ENCODE assay signal across 19 cellular contexts in the genomic region with DNA sequence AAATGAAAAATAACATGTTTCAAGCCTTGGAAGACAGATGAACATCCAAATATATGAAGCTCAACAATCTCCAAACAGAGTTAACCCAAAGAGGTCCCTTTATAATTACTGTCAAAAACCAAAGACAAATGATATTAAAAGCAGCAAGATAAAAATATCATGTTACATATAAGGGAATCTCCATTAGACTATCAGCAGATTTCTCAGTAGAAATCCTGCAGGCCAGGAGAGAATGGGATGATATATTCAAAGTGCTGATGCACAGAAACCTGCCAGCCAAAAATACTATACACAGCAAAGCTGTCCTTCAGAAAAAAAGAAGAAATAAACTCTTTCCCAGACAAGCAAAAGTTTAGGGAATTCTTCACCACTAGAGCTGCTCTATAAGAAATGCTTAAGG. TPM values are rescaled to one million over a fixed set of nuclear protein-coding genes. Genes with fewer than 3 reads are reported as not detected.
A peak's percentile ranks its signal among the peaks of the same experiment; 100 is the strongest.
DNase-seq lines count a peak whose midpoint lies in the region; ATAC-seq and TF ChIP-seq lines count a peak whose summit lies in the region.
"Had no signal": no experiment of that assay in that cellular context is flagged by ENCODE, and none has a peak within 500 bp of the region (broad histone marks: within the 10 kb centered on the region; RNA-seq: fewer than 3 reads in every experiment).

No MANE protein-coding gene starts in this region.

- DNase-seq in GM23338 (ENCODE audit: low spot score), result no peak
- no peak for DNase-seq in HCT116 (ENCODE audit: low read depth, low spot score)
- no peak for DNase-seq in adipocyte (ENCODE audit: low read depth)
- no peak for DNase-seq in OCI-M1 (lab: John Stamatoyannopoulos, UW)
- no peak for DNase-seq in NCI-H1048 (lab: John Stamatoyannopoulos, UW)
- DNase-seq: 8988T; AML-193; Caco-2; Calu3; CD4-positive, alpha-beta T cell; CD8-positive, alpha-beta T cell; DND-41; EL; GDM1 had no signal

- H4K20me1 ChIP-seq in GM23338 (replicated peaks; ENCODE audit: insufficient read depth) (peaks cover 73% of the 10 kb centered on the region), HCT116 (ENCODE audit: insufficient read depth) (no peaks in the 10 kb centered on the region)
- H4K20me1 ChIP-seq: BLaER1 treated with 17β-estradiol and CSF1 and Interleukin-3, amounts not matched to agents 10 nM and 100 nM had no signal

- H3K4me3 Mint-ChIP-seq in GM23338, result no peak overlapping the region
- H3K4me3 Mint-ChIP-seq: B cell; CD4-positive, alpha-beta T cell; CD8-positive, alpha-beta T cell had no signal

- H3K9me2 ChIP-seq in GM23338 (ENCODE audit: insufficient read depth), result no peaks in the 10 kb centered on the region
- no peaks in the 10 kb centered on the region for H3K9me2 ChIP-seq in HCT116 (ENCODE audit: insufficient read depth)

- H3K9ac ChIP-seq in HCT116 (ENCODE audit: low read length), result no peak overlapping the region
- no peak overlapping the region for H3K9ac ChIP-seq in adipocyte (ENCODE audit: low read length)
- H3K9ac ChIP-seq: BLaER1 treated with 17β-estradiol and CSF1 and Interleukin-3, amounts not matched to agents 10 nM and 100 nM had no signal

- TF ChIP-seq RAD21 in HCT116 (IDR thresholded peaks at IDR 0.05; ENCODE audit: low read depth), result no peak

- H3K4me3 ChIP-seq in GM23338, result no peak overlapping the region
- H3K4me3 ChIP-seq in HCT116 (replicated peaks in 1 of 2; ENCODE audit: low read depth in 1 of 2, low read length in 2 of 2), result no peak overlapping the region
- H3K4me3 ChIP-seq in adipocyte (ENCODE audit: low read length), result peak overlapping the region; percentile 40
- H3K4me3 ChIP-seq: A549; BLaER1 treated with 17β-estradiol and CSF1 and Interleukin-3, amounts not matched to agents 10 nM and 100 nM had no signal

- H3F3A ChIP-seq in GM23338 (replicated peaks; ENCODE audit: low read depth), result peaks cover 31% of the 10 kb centered on the region; the same call in 1 of the 2 replicates

- H3K4me2 ChIP-seq in GM23338 (no peak overlapping the region; the same call in 1 of the 2 replicates), HCT116 (ENCODE audit: low read length) (no peak overlapping the region)
- H3K4me2 ChIP-seq: A549; BLaER1 treated with 17β-estradiol and CSF1 and Interleukin-3, amounts not matched to agents 10 nM and 100 nM had no signal

- H3K36me3 ChIP-seq in GM23338 (ENCODE audit: insufficient read depth) (peaks cover 80% of the 10 kb centered on the region), HCT116 (ENCODE audit: control insufficient read depth in 1 of 2, insufficient read depth in 2 of 2, low read length in 2 of 2) (no peaks in the 10 kb centered on the region), adipocyte (ENCODE audit: control insufficient read depth, insufficient read depth, low read length, severe bottlenecking) (peaks cover 75% of the 10 kb centered on the region)

- H3K4me1 Mint-ChIP-seq in GM23338, result peaks cover 27% of the 10 kb centered on the region
- H3K4me1 Mint-ChIP-seq: B cell had no signal

- no peaks in the 10 kb centered on the region for H3K9me3 Mint-ChIP-seq in GM23338

- POLR2A ChIA-PET in HCT116 (lab: Charles Lee), result no interaction called here

- intact Hi-C loops in HCT116 (cut with micrococcal nuclease), result no loop called here

- RAD21 ChIA-PET in HCT116 (lab: Charles Lee; ENCODE audit: low non-redundant PET in 1 of 2, low total read pairs in 2 of 2, uncharacterized antibody in 2 of 2, unreplicated experiment in 2 of 2), result no interaction called here

- peaks cover 5% of the 10 kb centered on the region for H3K27me3 Mint-ChIP-seq in GM23338 (ENCODE audit: insufficient read depth, low read depth, poor library complexity)
- H3K27me3 Mint-ChIP-seq: B cell; CD4-positive, alpha-beta T cell had no signal

- ATAC-seq in GM23338 (no peak), HCT116 (no peak), HG03378 (IDR thresholded peaks at IDR 0.05; ENCODE audit: unreplicated experiment) (no peak)
- ATAC-seq: A549; CD8-positive, alpha-beta T cell had no signal

- CTCF ChIA-PET in HCT116 (lab: Charles Lee), result interaction anchor here (1.6 kb wide), 1 partner anchor 10 kb away, joined by 9 read pairs; no protein-coding TSS in a partner anchor

- H3K27ac Mint-ChIP-seq in GM23338, result peak overlapping the region; percentile 54; the same call in 1 of the 2 replicates
- H3K27ac Mint-ChIP-seq: B cell; CD4-positive, alpha-beta T cell; CD8-positive, alpha-beta T cell had no signal

- H3K27ac ChIP-seq in GM23338 (ENCODE audit: low read depth) (peak overlapping the region; percentile 65), HCT116 (ENCODE audit: low read depth, low read length) (no peak overlapping the region)
- H3K27ac ChIP-seq: A549; BLaER1 treated with 17β-estradiol and CSF1 and Interleukin-3, amounts not matched to agents 10 nM and 100 nM; C4-2B had no signal

- no peaks in the 10 kb centered on the region for H3K27me3 ChIP-seq in GM23338 (ENCODE audit: insufficient read depth)
- H3K27me3 ChIP-seq in HCT116 (ENCODE audit: insufficient read depth, low read length), result no peaks in the 10 kb centered on the region
- no peaks in the 10 kb centered on the region for H3K27me3 ChIP-seq in adipocyte (replicated peaks; ENCODE audit: control insufficient read depth, insufficient read depth, low read length)
- H3K27me3 ChIP-seq: BLaER1 treated with 17β-estradiol and CSF1 and Interleukin-3, amounts not matched to agents 10 nM and 100 nM had no signal

- H3K4me1 ChIP-seq in GM23338 (ENCODE audit: insufficient read depth) (peaks cover 16% of the 10 kb centered on the region), HCT116 (ENCODE audit: control insufficient read depth in 1 of 2, insufficient read depth in 2 of 2, low read length in 2 of 2) (no peaks in the 10 kb centered on the region), adipocyte (ENCODE audit: control insufficient read depth, insufficient read depth, low read length) (no peaks in the 10 kb centered on the region)
- H3K4me1 ChIP-seq: A549; BLaER1 treated with 17β-estradiol and CSF1 and Interleukin-3, amounts not matched to agents 10 nM and 100 nM; Caco-2 had no signal

- H2AFZ ChIP-seq in GM23338, result no peak overlapping the region
- no peak overlapping the region for H2AFZ ChIP-seq in HCT116 (ENCODE audit: low read depth, low read length, poor library complexity, severe bottlenecking)

- no peak for TF ChIP-seq POLR2A in HCT116 (IDR thresholded peaks at IDR 0.05; ENCODE audit: borderline replicate concordance, extremely low read depth, insufficient read depth, insufficient read length)

- BruUV-seq in HCT116 (replicated peaks; lab: Mats Ljungman, UMichigan), result no TSS peak

- H3K36me3 Mint-ChIP-seq in GM23338 (ENCODE audit: low read depth), result peaks cover 99% of the 10 kb centered on the region

- TF ChIP-seq CTCF in GM23338 (conservative IDR thresholded peaks at IDR 0.05; ENCODE audit: low read depth in 2 of 2) (no peak), HCT116 (IDR thresholded peaks at IDR 0.05 in 2 of 3, conservative IDR thresholded peaks at IDR 0.05 in 1 of 3; ENCODE audit: borderline replicate concordance in 1 of 3, insufficient read depth in 1 of 3, low read depth in 2 of 3, low read length in 2 of 3) (no peak)

- H3K9me3 ChIP-seq in HCT116 (ENCODE audit: control insufficient read depth in 1 of 2, insufficient read depth in 1 of 2, low read depth in 1 of 2, low read length in 2 of 2) (no peaks in the 10 kb centered on the region; a peak in 1 of 4 replicates), adipocyte (ENCODE audit: control insufficient read depth, low read length) (peaks cover 25% of the 10 kb centered on the region)

- peaks cover 100% of the 10 kb centered on the region for H3K79me2 ChIP-seq in GM23338 (replicated peaks; ENCODE audit: insufficient read depth)
- no peaks in the 10 kb centered on the region for H3K79me2 ChIP-seq in HCT116 (ENCODE audit: insufficient read depth, low read length)

TF ChIP-seq in GM23338, 12 proteins besides CTCF, POLR2A, EP300 and RAD21:
- no peak for TF ChIP-seq POLR2AphosphoS5 (IDR thresholded peaks at IDR 0.05; ENCODE audit: low read depth)

TF ChIP-seq in HCT116, 20 proteins besides CTCF, POLR2A, EP300 and RAD21:
- TF ChIP-seq SP1 (IDR thresholded peaks at IDR 0.05; ENCODE audit: low read depth), result no peak
- TF ChIP-seq, protein P1, sequence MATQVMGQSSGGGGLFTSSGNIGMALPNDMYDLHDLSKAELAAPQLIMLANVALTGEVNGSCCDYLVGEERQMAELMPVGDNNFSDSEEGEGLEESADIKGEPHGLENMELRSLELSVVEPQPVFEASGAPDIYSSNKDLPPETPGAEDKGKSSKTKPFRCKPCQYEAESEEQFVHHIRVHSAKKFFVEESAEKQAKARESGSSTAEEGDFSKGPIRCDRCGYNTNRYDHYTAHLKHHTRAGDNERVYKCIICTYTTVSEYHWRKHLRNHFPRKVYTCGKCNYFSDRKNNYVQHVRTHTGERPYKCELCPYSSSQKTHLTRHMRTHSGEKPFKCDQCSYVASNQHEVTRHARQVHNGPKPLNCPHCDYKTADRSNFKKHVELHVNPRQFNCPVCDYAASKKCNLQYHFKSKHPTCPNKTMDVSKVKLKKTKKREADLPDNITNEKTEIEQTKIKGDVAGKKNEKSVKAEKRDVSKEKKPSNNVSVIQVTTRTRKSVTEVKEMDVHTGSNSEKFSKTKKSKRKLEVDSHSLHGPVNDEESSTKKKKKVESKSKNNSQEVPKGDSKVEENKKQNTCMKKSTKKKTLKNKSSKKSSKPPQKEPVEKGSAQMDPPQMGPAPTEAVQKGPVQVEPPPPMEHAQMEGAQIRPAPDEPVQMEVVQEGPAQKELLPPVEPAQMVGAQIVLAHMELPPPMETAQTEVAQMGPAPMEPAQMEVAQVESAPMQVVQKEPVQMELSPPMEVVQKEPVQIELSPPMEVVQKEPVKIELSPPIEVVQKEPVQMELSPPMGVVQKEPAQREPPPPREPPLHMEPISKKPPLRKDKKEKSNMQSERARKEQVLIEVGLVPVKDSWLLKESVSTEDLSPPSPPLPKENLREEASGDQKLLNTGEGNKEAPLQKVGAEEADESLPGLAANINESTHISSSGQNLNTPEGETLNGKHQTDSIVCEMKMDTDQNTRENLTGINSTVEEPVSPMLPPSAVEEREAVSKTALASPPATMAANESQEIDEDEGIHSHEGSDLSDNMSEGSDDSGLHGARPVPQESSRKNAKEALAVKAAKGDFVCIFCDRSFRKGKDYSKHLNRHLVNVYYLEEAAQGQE (IDR thresholded peaks at IDR 0.05; ENCODE audit: low read depth), result no peak
- no peak for TF ChIP-seq SIN3A (IDR thresholded peaks at IDR 0.05; ENCODE audit: low read depth)
- TF ChIP-seq CBX3 (IDR thresholded peaks at IDR 0.05; ENCODE audit: low read depth), result peak; percentile 46; the same call in 1 of the 2 replicates

RNA-seq across cellular contexts. Expression of a gene that starts 41.0 kb away (rescaled TPM):
- 698 and 789 TPM in 2 replicates for total RNA-seq in GM23338 (2014; rRNA removed; shearing (Covaris generic))
- 240 and 368 TPM in 2 replicates for polyA plus RNA-seq in GM23338 (2016; fragmentation: Nextera tagmentation; extraction: Ambion mirVana)
- 5.1 TPM for total RNA-seq in HCT116 (2021; ENCODE audit: unreplicated experiment)
- 1.7 and 1.9 TPM in 2 replicates for polyA plus RNA-seq in HCT116 (2012)

Comparison
In these comparisons a context has a peak if more than half of its experiments do, and no peak if none do; other contexts are left out.
1. RNA of a gene that starts 41.0 kb away (total RNA-seq): 698 to 789 TPM in GM23338; 5.1 TPM in HCT116 (single experiment); every median in the first group is over 100 times any median in the second.